Comparison of ENCODE assay signal across 19 cellular contexts in genomic region chr10:45372251-45372951, GRCh38. TPM values are rescaled to one million over a fixed set of nuclear protein-coding genes. Genes with fewer than 3 reads are reported as not detected.
DNase-seq lines count a peak whose midpoint lies in the region; ATAC-seq and TF ChIP-seq lines count a peak whose summit lies in the region.
"Had no signal": no experiment of that assay in that cellular context is flagged by ENCODE, and none has a peak within 500 bp of the region (broad histone marks: within the 10 kb centered on the region; RNA-seq: fewer than 3 reads in every experiment).

No MANE protein-coding gene starts in this region.

- 64% methylated on average over 9 of the region's 9 CpGs for WGBS in prostate gland

- no peak for TF ChIP-seq RAD21 in HCT116 (IDR thresholded peaks at IDR 0.05; ENCODE audit: low read depth)

- H3K4me3 ChIP-seq in HCT116 (replicated peaks in 1 of 2; ENCODE audit: low read depth in 1 of 2, low read length in 2 of 2) (no peak overlapping the region), prostate gland (no peak overlapping the region)

- H2AFZ ChIP-seq in HCT116 (ENCODE audit: low read depth, low read length, poor library complexity, severe bottlenecking): no peak overlapping the region

- no peaks in the 10 kb centered on the region for H3K36me3 ChIP-seq in HCT116 (ENCODE audit: control insufficient read depth in 1 of 2, insufficient read depth in 2 of 2, low read length in 2 of 2)
- no peaks in the 10 kb centered on the region for H3K36me3 ChIP-seq in prostate gland
- H3K36me3 ChIP-seq: pancreas had no signal

- intact Hi-C loops in Calu3 (cut with micrococcal nuclease; ENCODE audit: unreplicated experiment) (no loop called here), HCT116 (cut with micrococcal nuclease) (no loop called here), prostate gland (cut with DNase I) (no loop called here)

- peaks cover 50% of the 10 kb centered on the region for H3K27me3 ChIP-seq in HCT116 (ENCODE audit: insufficient read depth, low read length)
- H3K27me3 ChIP-seq in prostate gland (replicated peaks; ENCODE audit: insufficient read depth): no peaks in the 10 kb centered on the region
- H3K27me3 ChIP-seq: pancreas had no signal

- H4K20me1 ChIP-seq in HCT116 (ENCODE audit: insufficient read depth): no peaks in the 10 kb centered on the region

- H3K9me2 ChIP-seq in HCT116 (ENCODE audit: insufficient read depth): no peaks in the 10 kb centered on the region

- H3K36me3 Mint-ChIP-seq in Calu3 (ENCODE audit: insufficient read depth, unreplicated experiment): peaks cover 33% of the 10 kb centered on the region
- H3K36me3 Mint-ChIP-seq in activated naive CD8-positive, alpha-beta T cell: no peaks in the 10 kb centered on the region
- no peaks in the 10 kb centered on the region for H3K36me3 Mint-ChIP-seq in nephron (ENCODE audit: low read depth)

- CTCF ChIA-PET in Calu3 (lab: Charles Lee) (no interaction called here), HCT116 (lab: Charles Lee) (no interaction called here)

- H3K4me3 Mint-ChIP-seq in Calu3 (ENCODE audit: low read depth, unreplicated experiment) (peak overlapping the region; percentile 91), nephron (peak overlapping the region; percentile 74 to 77 (median 77))
- H3K4me3 Mint-ChIP-seq in activated naive CD8-positive, alpha-beta T cell: peak overlapping the region; percentile 88

- H3K9ac ChIP-seq in HCT116 (ENCODE audit: low read length): no peak overlapping the region

- RAD21 ChIA-PET in HCT116 (lab: Charles Lee; ENCODE audit: low non-redundant PET in 1 of 2, low total read pairs in 2 of 2, uncharacterized antibody in 2 of 2, unreplicated experiment in 2 of 2): no interaction called here

- H3K4me2 ChIP-seq in HCT116 (ENCODE audit: low read length): peak overlapping the region; percentile 92; the same call in 1 of the 2 replicates

- no peak for ATAC-seq in HCT116

- no peak for TF ChIP-seq CTCF in Calu3 (IDR thresholded peaks at IDR 0.05; ENCODE audit: unreplicated experiment)
- no peak for TF ChIP-seq CTCF in HCT116 (IDR thresholded peaks at IDR 0.05 in 2 of 3, conservative IDR thresholded peaks at IDR 0.05 in 1 of 3; ENCODE audit: borderline replicate concordance in 1 of 3, insufficient read depth in 1 of 3, low read depth in 2 of 3, low read length in 2 of 3)
- no peak for TF ChIP-seq CTCF in nephron (IDR thresholded peaks at IDR 0.05; ENCODE audit: unreplicated experiment in 3 of 3)
- TF ChIP-seq CTCF in prostate gland (IDR thresholded peaks at IDR 0.05): no peak

- TF ChIP-seq POLR2A in HCT116 (IDR thresholded peaks at IDR 0.05; ENCODE audit: borderline replicate concordance, extremely low read depth, insufficient read depth, insufficient read length) (no peak), prostate gland (IDR thresholded peaks at IDR 0.05) (no peak)

- H3K4me1 Mint-ChIP-seq in Calu3 (ENCODE audit: low read depth, unreplicated experiment): peaks cover 31% of the 10 kb centered on the region
- peaks cover 22% of the 10 kb centered on the region for H3K4me1 Mint-ChIP-seq in activated naive CD8-positive, alpha-beta T cell (ENCODE audit: low read depth)
- peaks cover 7% of the 10 kb centered on the region for H3K4me1 Mint-ChIP-seq in nephron

- POLR2A ChIA-PET in HCT116 (lab: Charles Lee): no interaction called here

- H3K9me3 Mint-ChIP-seq in Calu3 (ENCODE audit: low read depth, unreplicated experiment) (no peaks in the 10 kb centered on the region), nephron (no peaks in the 10 kb centered on the region)
- H3K9me3 Mint-ChIP-seq in activated naive CD8-positive, alpha-beta T cell (ENCODE audit: low read depth): no peaks in the 10 kb centered on the region
- H3K9me3 Mint-ChIP-seq: HFFc6 had no signal

- DNase-seq in Calu3 (no peak), HCT116 (ENCODE audit: low read depth, low spot score) (no peak), HT-29 (ENCODE audit: low spot score) (no peak), prostate gland (ENCODE audit: low spot score) (no peak), DMS79 treated with DMSO at 0.1 percent for 48 hours (lab: John Stamatoyannopoulos, UW) (no peak)
- no peak for DNase-seq in stimulated activated naive CD4-positive, alpha-beta T cell treated with Interleukin-2 at 50 U/mL for 16 hours (lab: John Stamatoyannopoulos, UW)
- DNase-seq: DMS79, HFFc6, mesendoderm, NCI-H1694 treated with DMSO at 0.1 percent for 48 hours, NCI-H510A had no signal

- H3K27ac Mint-ChIP-seq in Calu3 (ENCODE audit: unreplicated experiment) (no peak overlapping the region), nephron (no peak overlapping the region)
- no peak overlapping the region for H3K27ac Mint-ChIP-seq in activated naive CD8-positive, alpha-beta T cell
- H3K27ac Mint-ChIP-seq: HFFc6 had no signal

- H3K9me3 ChIP-seq in HCT116 (ENCODE audit: control insufficient read depth in 1 of 2, insufficient read depth in 1 of 2, low read depth in 1 of 2, low read length in 2 of 2): no peaks in the 10 kb centered on the region
- no peaks in the 10 kb centered on the region for H3K9me3 ChIP-seq in prostate gland
- H3K9me3 ChIP-seq: pancreas had no signal

- BruUV-seq in Calu3 (replicated peaks; lab: Mats Ljungman, UMichigan) (no TSS peak), HCT116 (replicated peaks; lab: Mats Ljungman, UMichigan) (no TSS peak)

- H3K27me3 Mint-ChIP-seq in Calu3 (ENCODE audit: unreplicated experiment): peaks cover 27% of the 10 kb centered on the region
- peaks cover 22% of the 10 kb centered on the region for H3K27me3 Mint-ChIP-seq in activated naive CD8-positive, alpha-beta T cell
- H3K27me3 Mint-ChIP-seq in nephron (ENCODE audit: low read depth): peaks cover 99% of the 10 kb centered on the region

- no peaks in the 10 kb centered on the region for H3K79me2 ChIP-seq in HCT116 (ENCODE audit: insufficient read depth, low read length)

- no peak overlapping the region for H3K27ac ChIP-seq in HCT116 (ENCODE audit: low read depth, low read length)
- no peak overlapping the region for H3K27ac ChIP-seq in prostate gland
- H3K27ac ChIP-seq: epithelial cell of prostate had no signal

- H3K4me1 ChIP-seq in HCT116 (ENCODE audit: control insufficient read depth in 1 of 2, insufficient read depth in 2 of 2, low read length in 2 of 2) (peaks cover 14 to 37% of the 10 kb centered on the region in 2 experiments; a peak in 3 of 4 replicates), prostate gland (replicated peaks) (peaks cover 6% of the 10 kb centered on the region)

TF ChIP-seq in HCT116, 20 proteins besides CTCF, POLR2A, EP300 and RAD21:
- TF ChIP-seq ELF1 (IDR thresholded peaks at IDR 0.05; ENCODE audit: borderline replicate concordance, low read depth): no peak
- TF ChIP-seq TCF7L2 (IDR thresholded peaks at IDR 0.05; ENCODE audit: borderline replicate concordance, extremely low read depth, insufficient read depth, insufficient read length): no peak
- peak; percentile 14; the same call in 1 of the 2 replicates for TF ChIP-seq EZH2 (IDR thresholded peaks at IDR 0.05)

RNA-seq across cellular contexts. Expression of gene ALOX5, which starts 1.6 kb away (rescaled TPM):
- 44.9 and 57.0 TPM in 2 replicates for total RNA-seq in Calu3 (2022)
- total RNA-seq in HCT116 (2021; ENCODE audit: unreplicated experiment): 6.1 TPM
- 7.5 and 9.9 TPM in 2 replicates for polyA plus RNA-seq in HCT116 (2012)
- 28.2 and 43.4 TPM in 2 replicates for total RNA-seq in HT-29 (2014; rRNA removed; shearing (Covaris generic))
- 10 to 100 TPM; 21.2 to 35.0 TPM for total RNA-seq in prostate gland
- total RNA-seq: HFFc6 had no signal
- polyA plus RNA-seq: BJ, keratinocyte, smooth muscle cell had no signal

RNA-seq across cellular contexts. Expression of gene OR13A1, which starts 57.0 kb away (rescaled TPM):
- total RNA-seq in Calu3 (2022) (not detected in 2 replicates), HCT116 (2021; ENCODE audit: unreplicated experiment) (not detected), prostate gland (not detected)
- 0.07 TPM in 1 of 2 replicates, not detected in the other for polyA plus RNA-seq in HCT116 (2012)
- not detected in 2 replicates for total RNA-seq in HT-29 (2014; rRNA removed; shearing (Covaris generic))
- total RNA-seq: aorta, HFFc6, smooth muscle cell had no signal
- polyA plus RNA-seq: aorta, BJ, keratinocyte, smooth muscle cell had no signal
